ENCODE assay signal across 8 cellular contexts in the genomic region with DNA sequence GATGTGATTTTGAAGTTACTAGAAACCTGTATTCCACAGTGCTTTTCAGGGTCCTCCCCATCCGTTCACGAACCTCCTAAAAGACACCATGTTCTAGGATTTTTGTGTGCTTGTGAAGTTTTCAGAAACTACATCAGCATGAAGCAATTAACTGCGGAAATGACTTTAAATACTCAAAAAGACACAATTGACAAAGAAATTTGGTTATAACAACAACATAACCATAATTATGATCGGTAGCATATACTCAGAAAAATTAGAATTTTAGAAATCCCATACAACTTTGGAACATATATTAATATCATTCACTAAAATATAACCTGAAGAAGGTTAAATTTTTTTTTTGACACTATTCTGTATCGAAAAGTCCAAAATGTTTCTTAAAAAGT. TPM values are rescaled to one million over a fixed set of nuclear protein-coding genes. Genes with fewer than 3 reads are reported as not detected.
DNase-seq lines count a peak whose midpoint lies in the region; ATAC-seq and TF ChIP-seq lines count a peak whose summit lies in the region.

No MANE protein-coding gene starts in this region.

- TF ChIP-seq POLR2A in esophagus muscularis mucosa (IDR thresholded peaks at IDR 0.05; ENCODE audit: low read depth), result no peak

- CTCF ChIA-PET in Calu3 (lab: Charles Lee), result interaction anchor here (0.6 to 1.0 kb wide), 2 partner anchors 120 to 488 kb away, joined by 3 to 6 read pairs; no protein-coding TSS in a partner anchor

- 77% methylated on average over 5 of the region's 5 CpGs for WGBS in esophagus muscularis mucosa
- no CpG with 5 or more reads among the region's 5 CpGs for WGBS in trophoblast cell (ENCODE audit: extremely low coverage, insufficient coverage, insufficient read length)

- peak overlapping the region; percentile 63 for H3K4me2 ChIP-seq in trophoblast cell (ENCODE audit: low read length)

- no peak for TF ChIP-seq EP300 in esophagus muscularis mucosa (IDR thresholded peaks at IDR 0.05)

- H3K4me1 Mint-ChIP-seq in Calu3 (ENCODE audit: low read depth, unreplicated experiment), result no peaks in the 10 kb centered on the region

- H3K36me3 Mint-ChIP-seq in Calu3 (ENCODE audit: insufficient read depth, unreplicated experiment), result peaks cover 19% of the 10 kb centered on the region

- no peaks in the 10 kb centered on the region for H3K9me3 Mint-ChIP-seq in Calu3 (ENCODE audit: low read depth, unreplicated experiment)

- no peak for TF ChIP-seq CTCF in Calu3 (IDR thresholded peaks at IDR 0.05; ENCODE audit: unreplicated experiment)
- no peak for TF ChIP-seq CTCF in RWPE2 (IDR thresholded peaks at IDR 0.05; ENCODE audit: poor library complexity, severe bottlenecking)
- no peak for TF ChIP-seq CTCF in esophagus muscularis mucosa (IDR thresholded peaks at IDR 0.05)

- no peak overlapping the region for H3K18ac ChIP-seq in trophoblast cell (ENCODE audit: low read length)

- H3K27ac ChIP-seq in RWPE2 (ENCODE audit: poor library complexity, severe bottlenecking) (peak overlapping the region; percentile 66), esophagus muscularis mucosa (replicated peaks in 1 of 4) (peak overlapping the region; percentile 92 to 98 (median 96)), trophoblast cell (ENCODE audit: low read depth, low read length) (peak overlapping the region; percentile 86)

- H3K4me3 Mint-ChIP-seq in Calu3 (ENCODE audit: low read depth, unreplicated experiment), result peak overlapping the region; percentile 79

- H3K9ac ChIP-seq in trophoblast cell (ENCODE audit: low read length), result no peak overlapping the region

- H2BK12ac ChIP-seq in trophoblast cell (ENCODE audit: low read length), result no peak overlapping the region

- H3K27me3 Mint-ChIP-seq in Calu3 (ENCODE audit: unreplicated experiment), result no peaks in the 10 kb centered on the region

- H3K4ac ChIP-seq in trophoblast cell (ENCODE audit: low read depth, low read length), result no peak overlapping the region

- no peak overlapping the region for H3K14ac ChIP-seq in trophoblast cell (ENCODE audit: low read length)

- BruUV-seq in Calu3 (replicated peaks; lab: Mats Ljungman, UMichigan), result no TSS peak

- H2BK120ac ChIP-seq in trophoblast cell (ENCODE audit: insufficient read depth, low read length, poor library complexity), result no peak overlapping the region

- peaks cover 6% of the 10 kb centered on the region for H3K79me1 ChIP-seq in trophoblast cell (ENCODE audit: low read length)

- H3K23ac ChIP-seq in trophoblast cell (ENCODE audit: low read length), result no peak overlapping the region

- H4K12ac ChIP-seq in trophoblast cell (ENCODE audit: low read depth, low read length), result no peak overlapping the region

- no peak overlapping the region for H4K8ac ChIP-seq in trophoblast cell (ENCODE audit: low read depth, low read length)

- peaks cover 10% of the 10 kb centered on the region for H3K36me3 ChIP-seq in RWPE2 (ENCODE audit: low read depth)
- no peaks in the 10 kb centered on the region for H3K36me3 ChIP-seq in esophagus muscularis mucosa
- no peaks in the 10 kb centered on the region for H3K36me3 ChIP-seq in trophoblast cell (ENCODE audit: control insufficient read depth in 1 of 2, insufficient read depth in 2 of 2, low read length in 2 of 2)

- no peak overlapping the region for H2BK5ac ChIP-seq in trophoblast cell (ENCODE audit: low read depth, low read length, poor library complexity)

- H3K4me1 ChIP-seq in RWPE2 (ENCODE audit: insufficient read depth, poor library complexity, severe bottlenecking) (peaks cover 9% of the 10 kb centered on the region), esophagus muscularis mucosa (peaks cover 7 to 19% (median 14%) of the 10 kb centered on the region in 4 donors), trophoblast cell (ENCODE audit: control insufficient read depth in 1 of 2, insufficient read depth in 2 of 2, low read length in 2 of 2) (peaks cover 5 to 6% of the 10 kb centered on the region in 2 experiments)

- H3K27ac Mint-ChIP-seq in Calu3 (ENCODE audit: unreplicated experiment), result peak overlapping the region; percentile 88

- no peaks in the 10 kb centered on the region for H3K9me3 ChIP-seq in RWPE2 (ENCODE audit: severe bottlenecking)
- no peaks in the 10 kb centered on the region for H3K9me3 ChIP-seq in esophagus muscularis mucosa
- no peaks in the 10 kb centered on the region for H3K9me3 ChIP-seq in trophoblast cell (ENCODE audit: insufficient read depth, low read depth, low read length)

- H3K79me2 ChIP-seq in trophoblast cell (ENCODE audit: control insufficient read depth, insufficient read depth, low read length, poor library complexity), result peaks cover 3% of the 10 kb centered on the region

- H2AK5ac ChIP-seq in trophoblast cell (ENCODE audit: low read length), result no peak overlapping the region

- no peak for ATAC-seq in RWPE2 (ENCODE audit: low read depth)
- ATAC-seq in HG03039 (IDR thresholded peaks at IDR 0.05; ENCODE audit: unreplicated experiment), result no peak
- ATAC-seq in activated CD4-positive, CD25-positive, alpha-beta regulatory T cell treated with anti-CD3 and anti-CD28 coated beads, Interleukin-2, amount 50 U/mL, for 24 hours, result no peak

- H3K27me3 ChIP-seq in RWPE2 (ENCODE audit: insufficient read depth, poor library complexity, severe bottlenecking), result no peaks in the 10 kb centered on the region
- no peaks in the 10 kb centered on the region for H3K27me3 ChIP-seq in esophagus muscularis mucosa
- H3K27me3 ChIP-seq in trophoblast cell (ENCODE audit: insufficient read depth, low read length), result no peaks in the 10 kb centered on the region

- H3K4me3 ChIP-seq in RWPE2 (ENCODE audit: severe bottlenecking), result peak overlapping the region; percentile 47
- H3K4me3 ChIP-seq in esophagus muscularis mucosa, result peak overlapping the region; percentile 51 to 67 (median 64)
- no peak overlapping the region for H3K4me3 ChIP-seq in trophoblast cell (ENCODE audit: low read depth, low read length)

- intact Hi-C loops in Calu3 (cut with micrococcal nuclease; ENCODE audit: unreplicated experiment), result no loop called here
- intact Hi-C loops in esophagus muscularis mucosa (cut with DNase I), result loop anchor here (5.0 kb wide), 1 partner anchor 44 kb away; the partner anchor contains the start of gene FAM20C

- H2AFZ ChIP-seq in trophoblast cell (ENCODE audit: insufficient read depth, low read length, poor library complexity), result no peak overlapping the region

- DNase-seq in Calu3 (no peak), RWPE2 (ENCODE audit: low spot score) (no peak), esophagus muscularis mucosa (ENCODE audit: extremely low spot score) (no peak), trophoblast cell (no peak), NCI-H1048 (lab: John Stamatoyannopoulos, UW) (no peak), SIG-M5 treated with dmso at 0.1 percent for 504 hours (lab: John Stamatoyannopoulos, UW; ENCODE audit: unreplicated experiment) (no peak)

- no peak overlapping the region for H4K91ac ChIP-seq in trophoblast cell (ENCODE audit: low read depth, low read length)

RNA-seq across cellular contexts. Expression of gene FAM20C, which starts 43.8 kb away (rescaled TPM):
- total RNA-seq in Calu3 (2022), result 4.9 and 9.1 TPM in 2 replicates
- total RNA-seq in esophagus muscularis mucosa, result 10 to 100 TPM; 46.5 to 79.2 (median 69.8) TPM
- polyA plus RNA-seq in trophoblast cell (2013), result 0.24 and 0.33 TPM in 2 replicates
